28 cellular contexts compared by ENCODE assay signal in genomic region chr18:32888311-32888710, GRCh38.
"Had no signal": no experiment of that assay in that cellular context is flagged by ENCODE, and none has a peak within 500 bp of the region (broad histone marks: within the 10 kb centered on the region; RNA-seq: fewer than 3 reads in every experiment).

No MANE protein-coding gene starts in this region.

- H3K9me3 ChIP-seq: heart right ventricle, left ventricle myocardium inferior, neutrophil, psoas muscle, right atrium auricular region, suprapubic skin, thoracic aorta, tibial artery, upper lobe of right lung had no signal

- H3K4me1 Mint-ChIP-seq: mesothelial cell of epicardium, natural killer cell had no signal

- H3K27me3 Mint-ChIP-seq: naive B cell; stimulated activated naive CD8-positive, alpha-beta T cell treated with anti-CD3 and anti-CD28 coated beads, Interleukin-15, Interleukin-2, amounts not matched to agents 100 ng/mL and 50 ng/mL, for 24 hours had no signal

- H3K4me1 ChIP-seq: heart right ventricle, left ventricle myocardium inferior, parathyroid adenoma, psoas muscle, right atrium auricular region, suprapubic skin, tibial artery, upper lobe of right lung had no signal

- H3K36me3 ChIP-seq: heart right ventricle, left ventricle myocardium inferior, neutrophil, right atrium auricular region, suprapubic skin, thoracic aorta, tibial artery, upper lobe of right lung had no signal

- H3K27ac ChIP-seq: heart right ventricle, left ventricle myocardium inferior, neutrophil, parathyroid adenoma, psoas muscle, right atrium auricular region, skin epidermis, suprapubic skin, thoracic aorta, tibial artery, upper lobe of right lung had no signal

- DNase-seq: heart right ventricle; hippocampal formation; kidney glomerular epithelial cell; left cardiac atrium; left ventricle myocardium inferior; mesendoderm; naive B cell; natural killer cell; occipital lobe; psoas muscle; stimulated activated CD4-positive, alpha-beta T cell treated with anti-CD3 and anti-CD28 coated beads, Interleukin-12 subunit alpha, Interleukin-12 subunit beta, amount 100 ng/mL, for 4 hours; stimulated activated CD4-positive, alpha-beta T cell treated with anti-CD3 and anti-CD28 coated beads, Interleukin-15, amount 100 ng/mL, for 24 hours; stimulated activated CD4-positive, alpha-beta T cell treated with anti-CD3 and anti-CD28 coated beads, Interleukin-2, amount 100 ng/mL, for 24 hours; stimulated activated CD4-positive, alpha-beta T cell treated with anti-CD3 and anti-CD28 coated beads, Interleukin-4, amount 100 ng/mL, for 1 hour; stimulated activated naive CD4-positive, alpha-beta T cell; tibial artery; trophoblast cell; upper lobe of right lung had no signal

- H3K4me3 Mint-ChIP-seq: mesothelial cell of epicardium; natural killer cell; stimulated activated naive CD8-positive, alpha-beta T cell treated with anti-CD3 and anti-CD28 coated beads, Interleukin-15, Interleukin-2, amounts not matched to agents 100 ng/mL and 50 ng/mL, for 24 hours had no signal

- H3K27ac Mint-ChIP-seq: mesothelial cell of epicardium; natural killer cell; stimulated activated naive CD8-positive, alpha-beta T cell treated with anti-CD3 and anti-CD28 coated beads, Interleukin-15, Interleukin-2, amounts not matched to agents 100 ng/mL and 50 ng/mL, for 24 hours had no signal

- ATAC-seq: heart right ventricle, left cardiac atrium, natural killer cell, psoas muscle, sciatic nerve, upper lobe of right lung had no signal

- H3K4me3 ChIP-seq: heart right ventricle, left ventricle myocardium inferior, lung, psoas muscle, right atrium auricular region, skin epidermis, suprapubic skin, thoracic aorta, tibial artery, upper lobe of right lung had no signal

- H2AFZ ChIP-seq: parathyroid adenoma had no signal

- H3K36me3 Mint-ChIP-seq: mesothelial cell of epicardium, natural killer cell had no signal

- H3K9me3 Mint-ChIP-seq: mesothelial cell of epicardium; stimulated activated naive CD8-positive, alpha-beta T cell treated with anti-CD3 and anti-CD28 coated beads, Interleukin-15, Interleukin-2, amounts not matched to agents 100 ng/mL and 50 ng/mL, for 24 hours had no signal

- H3K27me3 ChIP-seq: heart right ventricle, neutrophil, right atrium auricular region, suprapubic skin, tibial artery, upper lobe of right lung had no signal

- H3K79me2 ChIP-seq: parathyroid adenoma had no signal
